ENCODE assay signal across 1 cellular context in the genomic region with DNA sequence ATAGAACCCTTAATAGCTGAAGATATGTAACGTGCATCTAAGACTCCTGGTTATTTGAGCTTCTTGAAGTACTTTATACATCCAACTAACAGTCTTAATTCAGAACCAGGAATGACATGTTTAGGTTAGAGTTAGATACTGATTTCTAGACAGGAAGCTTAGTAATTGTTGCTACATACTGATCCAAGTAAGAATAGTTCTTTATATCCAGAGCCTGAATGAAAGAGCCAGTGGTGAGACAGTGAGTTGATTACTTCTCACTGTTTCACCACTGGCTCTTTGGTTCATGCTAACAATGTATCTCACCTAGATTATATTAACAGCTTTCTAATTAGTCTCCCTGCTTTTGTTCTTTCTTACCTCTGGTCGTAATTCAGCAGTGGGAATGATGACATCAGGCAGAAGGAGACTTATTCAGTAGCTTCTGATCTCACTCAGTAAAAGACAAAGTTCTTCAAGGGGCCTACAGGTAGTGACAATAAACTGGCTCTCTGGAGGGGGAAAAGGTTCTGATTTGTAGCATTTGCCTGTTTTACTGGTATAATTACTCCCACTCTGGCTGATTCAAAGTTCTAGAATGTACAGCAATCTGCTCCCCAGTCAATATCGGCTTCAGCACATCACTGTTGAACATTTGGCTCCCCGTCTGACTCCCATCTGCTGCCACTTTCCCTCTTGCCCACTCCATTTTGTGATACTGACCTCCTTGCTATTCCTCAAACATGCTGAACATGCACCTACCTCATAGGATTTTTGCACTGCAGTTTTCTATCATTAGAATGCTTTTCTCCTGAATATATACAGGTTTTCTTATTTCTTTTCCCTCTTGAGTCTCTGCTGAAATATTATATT.
TF ChIP-seq lines count a peak whose summit lies in the region.

No MANE protein-coding gene starts in this region.

TF ChIP-seq in GM23338, 12 proteins besides CTCF, POLR2A, EP300 and RAD21:
- no peak for TF ChIP-seq NANOG (IDR thresholded peaks at IDR 0.05; ENCODE audit: borderline replicate concordance)
TF ChIP-seq in GM23338: peak in this region for 0.
